1 cellular context compared by ENCODE assay signal in the genomic region with DNA sequence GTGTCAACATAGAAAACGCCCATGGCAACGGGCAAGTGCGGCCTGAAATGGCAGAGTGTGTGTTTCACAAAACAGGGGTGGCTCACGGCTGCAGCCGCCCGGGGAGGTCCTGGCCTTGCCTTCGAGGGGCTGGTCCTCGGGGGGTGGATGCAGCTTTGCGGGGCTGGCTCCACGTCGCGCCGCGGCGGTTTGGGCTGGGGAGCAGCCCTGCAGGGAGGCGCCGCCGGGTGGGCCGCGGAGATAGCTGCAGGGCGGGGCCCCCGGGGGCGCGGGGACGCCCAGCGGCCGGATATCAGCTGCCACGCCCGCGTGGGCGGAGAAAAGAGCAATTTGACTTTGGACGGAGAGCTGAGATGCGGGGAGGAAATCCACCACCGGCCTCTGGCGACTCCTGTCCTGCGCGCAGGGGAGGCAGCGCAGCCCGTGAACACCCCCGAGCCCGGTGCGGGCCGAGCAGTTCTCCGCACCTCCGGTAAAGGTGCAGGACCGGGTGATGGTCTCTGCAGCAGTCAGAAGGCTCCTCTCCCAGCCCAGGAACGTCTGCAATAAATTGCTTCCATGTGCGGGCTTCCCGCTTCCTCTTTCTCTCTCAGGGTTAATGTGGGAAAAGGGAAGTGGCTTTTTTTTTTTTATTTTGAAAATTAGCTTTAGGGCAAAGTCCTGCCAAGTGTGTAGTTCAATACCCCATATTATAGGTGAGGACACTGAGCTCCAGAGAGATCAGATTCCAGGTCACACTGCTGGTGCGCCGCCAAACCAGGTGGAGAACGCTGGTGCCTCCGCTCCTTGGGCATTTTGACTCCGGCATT.
TF ChIP-seq lines count a peak whose summit lies in the region.

No MANE protein-coding gene starts in this region.

TF ChIP-seq in HepG2, 621 proteins besides CTCF, POLR2A, EP300 and RAD21 (continued from another document and continues in another):
- TF ChIP-seq, protein P1, sequence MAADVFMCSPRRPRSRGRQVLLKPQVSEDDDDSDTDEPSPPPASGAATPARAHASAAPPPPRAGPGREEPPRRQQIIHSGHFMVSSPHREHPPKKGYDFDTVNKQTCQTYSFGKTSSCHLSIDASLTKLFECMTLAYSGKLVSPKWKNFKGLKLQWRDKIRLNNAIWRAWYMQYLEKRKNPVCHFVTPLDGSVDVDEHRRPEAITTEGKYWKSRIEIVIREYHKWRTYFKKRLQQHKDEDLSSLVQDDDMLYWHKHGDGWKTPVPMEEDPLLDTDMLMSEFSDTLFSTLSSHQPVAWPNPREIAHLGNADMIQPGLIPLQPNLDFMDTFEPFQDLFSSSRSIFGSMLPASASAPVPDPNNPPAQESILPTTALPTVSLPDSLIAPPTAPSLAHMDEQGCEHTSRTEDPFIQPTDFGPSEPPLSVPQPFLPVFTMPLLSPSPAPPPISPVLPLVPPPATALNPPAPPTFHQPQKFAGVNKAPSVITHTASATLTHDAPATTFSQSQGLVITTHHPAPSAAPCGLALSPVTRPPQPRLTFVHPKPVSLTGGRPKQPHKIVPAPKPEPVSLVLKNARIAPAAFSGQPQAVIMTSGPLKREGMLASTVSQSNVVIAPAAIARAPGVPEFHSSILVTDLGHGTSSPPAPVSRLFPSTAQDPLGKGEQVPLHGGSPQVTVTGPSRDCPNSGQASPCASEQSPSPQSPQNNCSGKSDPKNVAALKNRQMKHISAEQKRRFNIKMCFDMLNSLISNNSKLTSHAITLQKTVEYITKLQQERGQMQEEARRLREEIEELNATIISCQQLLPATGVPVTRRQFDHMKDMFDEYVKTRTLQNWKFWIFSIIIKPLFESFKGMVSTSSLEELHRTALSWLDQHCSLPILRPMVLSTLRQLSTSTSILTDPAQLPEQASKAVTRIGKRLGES (CRISPR knock-in tag; IDR thresholded peaks at IDR 0.05; ENCODE audit: borderline replicate concordance) = peak; percentile 69; the same call in 1 of the 2 replicates
- TF ChIP-seq SNAPC2 (CRISPR knock-in tag; IDR thresholded peaks at IDR 0.05) (peak; percentile 69), ZSCAN12 (CRISPR knock-in tag; IDR thresholded peaks at IDR 0.05) (peak; percentile 57; the same call in 1 of the 2 replicates), ZNF12 (CRISPR knock-in tag; IDR thresholded peaks at IDR 0.05) (no peak), TAF15 (IDR thresholded peaks at IDR 0.05; ENCODE audit: low read depth, low read length, poor library complexity, severe bottlenecking) (no peak), JUND (CRISPR knock-in tag; IDR thresholded peaks at IDR 0.05) (no peak), ZNF496 (CRISPR knock-in tag; IDR thresholded peaks at IDR 0.05; ENCODE audit: insufficient replicate concordance) (no peak), SSRP1 (CRISPR knock-in tag; IDR thresholded peaks at IDR 0.05) (no peak), ELF1 (CRISPR knock-in tag; IDR thresholded peaks at IDR 0.05) (no peak), REL (CRISPR knock-in tag; conservative IDR thresholded peaks at IDR 0.05) (no peak), NR3C1 (CRISPR knock-in tag; IDR thresholded peaks at IDR 0.05) (no peak), ZBTB8A (CRISPR knock-in tag; IDR thresholded peaks at IDR 0.05; ENCODE audit: borderline replicate concordance, low read depth) (no peak), DNMT1 (CRISPR knock-in tag; IDR thresholded peaks at IDR 0.05) (no peak), HDAC2 (CRISPR knock-in tag; IDR thresholded peaks at IDR 0.05) (peak; percentile 75), ZNF383 (CRISPR knock-in tag; IDR thresholded peaks at IDR 0.05; ENCODE audit: borderline replicate concordance) (no peak), ZNF331 (CRISPR knock-in tag; IDR thresholded peaks at IDR 0.05) (no peak; the same call in 1 of the 2 replicates), XRCC5 (optimal IDR thresholded peaks at IDR 0.05; ENCODE audit: low read length) (peak; percentile 40), HOXA3 (CRISPR knock-in tag; IDR thresholded peaks at IDR 0.05) (peak; percentile 83), ZNF678 (CRISPR knock-in tag; IDR thresholded peaks at IDR 0.05) (no peak), ZNF253 (CRISPR knock-in tag; IDR thresholded peaks at IDR 0.05; ENCODE audit: borderline replicate concordance) (no peak), ZBTB1 (CRISPR knock-in tag; IDR thresholded peaks at IDR 0.05; ENCODE audit: borderline replicate concordance) (no peak), SRF (IDR thresholded peaks at IDR 0.05; ENCODE audit: low read depth, low read length) (no peak), ZNF777 (CRISPR knock-in tag; IDR thresholded peaks at IDR 0.05) (peak; percentile 81), IRF2 (CRISPR knock-in tag; IDR thresholded peaks at IDR 0.05) (peak; percentile 54), NPAS2 (CRISPR knock-in tag; IDR thresholded peaks at IDR 0.05; ENCODE audit: borderline replicate concordance) (no peak), YEATS4 (CRISPR knock-in tag; IDR thresholded peaks at IDR 0.05; ENCODE audit: borderline replicate concordance) (peak; percentile 87), HMGA1 (CRISPR knock-in tag; conservative IDR thresholded peaks at IDR 0.05) (no peak), RFXAP (CRISPR knock-in tag; IDR thresholded peaks at IDR 0.05; ENCODE audit: borderline replicate concordance) (peak; percentile 60), MTF1 (CRISPR knock-in tag; IDR thresholded peaks at IDR 0.05) (no peak), GTF3A (CRISPR knock-in tag; conservative IDR thresholded peaks at IDR 0.05) (no peak), ARNTL (CRISPR knock-in tag; IDR thresholded peaks at IDR 0.05) (peak; percentile 20; the same call in 1 of the 2 replicates), PCBP2 (optimal IDR thresholded peaks at IDR 0.05; ENCODE audit: low read depth, low read length, poor library complexity, severe bottlenecking) (no peak), ATF7-NPFF (CRISPR knock-in tag; IDR thresholded peaks at IDR 0.05; ENCODE audit: low read depth) (peak; percentile 85), MAFF (IDR thresholded peaks at IDR 0.05; ENCODE audit: low read depth, low read length) (no peak), KAT8 (CRISPR knock-in tag; IDR thresholded peaks at IDR 0.05) (peak; percentile 61; the same call in 1 of the 2 replicates), AGO1 (IDR thresholded peaks at IDR 0.05; ENCODE audit: low read depth, low read length, poor library complexity, severe bottlenecking) (peak; percentile 43)
- TF ChIP-seq, protein P2, sequence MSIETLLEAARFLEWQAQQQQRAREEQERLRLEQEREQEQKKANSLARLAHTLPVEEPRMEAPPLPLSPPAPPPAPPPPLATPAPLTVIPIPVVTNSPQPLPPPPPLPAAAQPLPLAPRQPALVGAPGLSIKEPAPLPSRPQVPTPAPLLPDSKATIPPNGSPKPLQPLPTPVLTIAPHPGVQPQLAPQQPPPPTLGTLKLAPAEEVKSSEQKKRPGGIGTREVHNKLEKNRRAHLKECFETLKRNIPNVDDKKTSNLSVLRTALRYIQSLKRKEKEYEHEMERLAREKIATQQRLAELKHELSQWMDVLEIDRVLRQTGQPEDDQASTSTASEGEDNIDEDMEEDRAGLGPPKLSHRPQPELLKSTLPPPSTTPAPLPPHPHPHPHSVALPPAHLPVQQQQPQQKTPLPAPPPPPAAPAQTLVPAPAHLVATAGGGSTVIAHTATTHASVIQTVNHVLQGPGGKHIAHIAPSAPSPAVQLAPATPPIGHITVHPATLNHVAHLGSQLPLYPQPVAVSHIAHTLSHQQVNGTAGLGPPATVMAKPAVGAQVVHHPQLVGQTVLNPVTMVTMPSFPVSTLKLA (IDR thresholded peaks at IDR 0.05) = no peak
- TF ChIP-seq, protein P3, sequence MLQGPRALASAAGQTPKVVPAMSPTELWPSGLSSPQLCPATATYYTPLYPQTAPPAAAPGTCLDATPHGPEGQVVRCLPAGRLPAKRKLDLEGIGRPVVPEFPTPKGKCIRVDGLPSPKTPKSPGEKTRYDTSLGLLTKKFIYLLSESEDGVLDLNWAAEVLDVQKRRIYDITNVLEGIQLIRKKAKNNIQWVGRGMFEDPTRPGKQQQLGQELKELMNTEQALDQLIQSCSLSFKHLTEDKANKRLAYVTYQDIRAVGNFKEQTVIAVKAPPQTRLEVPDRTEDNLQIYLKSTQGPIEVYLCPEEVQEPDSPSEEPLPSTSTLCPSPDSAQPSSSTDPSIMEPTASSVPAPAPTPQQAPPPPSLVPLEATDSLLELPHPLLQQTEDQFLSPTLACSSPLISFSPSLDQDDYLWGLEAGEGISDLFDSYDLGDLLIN (CRISPR knock-in tag; IDR thresholded peaks at IDR 0.05; ENCODE audit: borderline replicate concordance) = no peak
- TF ChIP-seq, protein P4, sequence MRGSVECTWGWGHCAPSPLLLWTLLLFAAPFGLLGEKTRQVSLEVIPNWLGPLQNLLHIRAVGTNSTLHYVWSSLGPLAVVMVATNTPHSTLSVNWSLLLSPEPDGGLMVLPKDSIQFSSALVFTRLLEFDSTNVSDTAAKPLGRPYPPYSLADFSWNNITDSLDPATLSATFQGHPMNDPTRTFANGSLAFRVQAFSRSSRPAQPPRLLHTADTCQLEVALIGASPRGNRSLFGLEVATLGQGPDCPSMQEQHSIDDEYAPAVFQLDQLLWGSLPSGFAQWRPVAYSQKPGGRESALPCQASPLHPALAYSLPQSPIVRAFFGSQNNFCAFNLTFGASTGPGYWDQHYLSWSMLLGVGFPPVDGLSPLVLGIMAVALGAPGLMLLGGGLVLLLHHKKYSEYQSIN (CRISPR knock-in tag; IDR thresholded peaks at IDR 0.05; ENCODE audit: borderline replicate concordance) = no peak
- TF ChIP-seq, protein P5, sequence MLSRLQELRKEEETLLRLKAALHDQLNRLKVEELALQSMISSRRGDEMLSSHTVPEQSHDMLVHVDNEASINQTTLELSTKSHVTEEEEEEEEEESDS (CRISPR knock-in tag; IDR thresholded peaks at IDR 0.05; ENCODE audit: borderline replicate concordance) = no peak; the same call in 1 of the 2 replicates
- TF ChIP-seq, protein P6, sequence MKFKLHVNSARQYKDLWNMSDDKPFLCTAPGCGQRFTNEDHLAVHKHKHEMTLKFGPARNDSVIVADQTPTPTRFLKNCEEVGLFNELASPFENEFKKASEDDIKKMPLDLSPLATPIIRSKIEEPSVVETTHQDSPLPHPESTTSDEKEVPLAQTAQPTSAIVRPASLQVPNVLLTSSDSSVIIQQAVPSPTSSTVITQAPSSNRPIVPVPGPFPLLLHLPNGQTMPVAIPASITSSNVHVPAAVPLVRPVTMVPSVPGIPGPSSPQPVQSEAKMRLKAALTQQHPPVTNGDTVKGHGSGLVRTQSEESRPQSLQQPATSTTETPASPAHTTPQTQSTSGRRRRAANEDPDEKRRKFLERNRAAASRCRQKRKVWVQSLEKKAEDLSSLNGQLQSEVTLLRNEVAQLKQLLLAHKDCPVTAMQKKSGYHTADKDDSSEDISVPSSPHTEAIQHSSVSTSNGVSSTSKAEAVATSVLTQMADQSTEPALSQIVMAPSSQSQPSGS (CRISPR knock-in tag; IDR thresholded peaks at IDR 0.05) = peak; percentile 35; the same call in 1 of the 2 replicates
- TF ChIP-seq, protein P7, sequence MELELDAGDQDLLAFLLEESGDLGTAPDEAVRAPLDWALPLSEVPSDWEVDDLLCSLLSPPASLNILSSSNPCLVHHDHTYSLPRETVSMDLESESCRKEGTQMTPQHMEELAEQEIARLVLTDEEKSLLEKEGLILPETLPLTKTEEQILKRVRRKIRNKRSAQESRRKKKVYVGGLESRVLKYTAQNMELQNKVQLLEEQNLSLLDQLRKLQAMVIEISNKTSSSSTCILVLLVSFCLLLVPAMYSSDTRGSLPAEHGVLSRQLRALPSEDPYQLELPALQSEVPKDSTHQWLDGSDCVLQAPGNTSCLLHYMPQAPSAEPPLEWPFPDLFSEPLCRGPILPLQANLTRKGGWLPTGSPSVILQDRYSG (CRISPR knock-in tag; IDR thresholded peaks at IDR 0.05) = 0 out of 2 replicates have a peak, but pooled peaks have one; percentile 59
- TF ChIP-seq, protein P8, sequence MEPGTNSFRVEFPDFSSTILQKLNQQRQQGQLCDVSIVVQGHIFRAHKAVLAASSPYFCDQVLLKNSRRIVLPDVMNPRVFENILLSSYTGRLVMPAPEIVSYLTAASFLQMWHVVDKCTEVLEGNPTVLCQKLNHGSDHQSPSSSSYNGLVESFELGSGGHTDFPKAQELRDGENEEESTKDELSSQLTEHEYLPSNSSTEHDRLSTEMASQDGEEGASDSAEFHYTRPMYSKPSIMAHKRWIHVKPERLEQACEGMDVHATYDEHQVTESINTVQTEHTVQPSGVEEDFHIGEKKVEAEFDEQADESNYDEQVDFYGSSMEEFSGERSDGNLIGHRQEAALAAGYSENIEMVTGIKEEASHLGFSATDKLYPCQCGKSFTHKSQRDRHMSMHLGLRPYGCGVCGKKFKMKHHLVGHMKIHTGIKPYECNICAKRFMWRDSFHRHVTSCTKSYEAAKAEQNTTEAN (CRISPR knock-in tag; conservative IDR thresholded peaks at IDR 0.05) = peak; percentile 53; the same call in 1 of the 2 replicates
- TF ChIP-seq, protein P9, sequence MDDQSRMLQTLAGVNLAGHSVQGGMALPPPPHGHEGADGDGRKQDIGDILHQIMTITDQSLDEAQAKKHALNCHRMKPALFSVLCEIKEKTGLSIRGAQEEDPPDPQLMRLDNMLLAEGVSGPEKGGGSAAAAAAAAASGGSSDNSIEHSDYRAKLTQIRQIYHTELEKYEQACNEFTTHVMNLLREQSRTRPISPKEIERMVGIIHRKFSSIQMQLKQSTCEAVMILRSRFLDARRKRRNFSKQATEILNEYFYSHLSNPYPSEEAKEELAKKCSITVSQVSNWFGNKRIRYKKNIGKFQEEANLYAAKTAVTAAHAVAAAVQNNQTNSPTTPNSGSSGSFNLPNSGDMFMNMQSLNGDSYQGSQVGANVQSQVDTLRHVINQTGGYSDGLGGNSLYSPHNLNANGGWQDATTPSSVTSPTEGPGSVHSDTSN (CRISPR knock-in tag; IDR thresholded peaks at IDR 0.05; ENCODE audit: borderline replicate concordance) = no peak
- TF ChIP-seq, protein P10, sequence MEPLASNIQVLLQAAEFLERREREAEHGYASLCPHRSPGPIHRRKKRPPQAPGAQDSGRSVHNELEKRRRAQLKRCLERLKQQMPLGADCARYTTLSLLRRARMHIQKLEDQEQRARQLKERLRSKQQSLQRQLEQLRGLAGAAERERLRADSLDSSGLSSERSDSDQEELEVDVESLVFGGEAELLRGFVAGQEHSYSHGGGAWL (CRISPR knock-in tag; IDR thresholded peaks at IDR 0.05) = peak; percentile 52; the same call in 1 of the 2 replicates
- TF ChIP-seq, protein P11, sequence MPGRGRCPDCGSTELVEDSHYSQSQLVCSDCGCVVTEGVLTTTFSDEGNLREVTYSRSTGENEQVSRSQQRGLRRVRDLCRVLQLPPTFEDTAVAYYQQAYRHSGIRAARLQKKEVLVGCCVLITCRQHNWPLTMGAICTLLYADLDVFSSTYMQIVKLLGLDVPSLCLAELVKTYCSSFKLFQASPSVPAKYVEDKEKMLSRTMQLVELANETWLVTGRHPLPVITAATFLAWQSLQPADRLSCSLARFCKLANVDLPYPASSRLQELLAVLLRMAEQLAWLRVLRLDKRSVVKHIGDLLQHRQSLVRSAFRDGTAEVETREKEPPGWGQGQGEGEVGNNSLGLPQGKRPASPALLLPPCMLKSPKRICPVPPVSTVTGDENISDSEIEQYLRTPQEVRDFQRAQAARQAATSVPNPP (CRISPR knock-in tag; IDR thresholded peaks at IDR 0.05) = no peak
- TF ChIP-seq, protein P12, sequence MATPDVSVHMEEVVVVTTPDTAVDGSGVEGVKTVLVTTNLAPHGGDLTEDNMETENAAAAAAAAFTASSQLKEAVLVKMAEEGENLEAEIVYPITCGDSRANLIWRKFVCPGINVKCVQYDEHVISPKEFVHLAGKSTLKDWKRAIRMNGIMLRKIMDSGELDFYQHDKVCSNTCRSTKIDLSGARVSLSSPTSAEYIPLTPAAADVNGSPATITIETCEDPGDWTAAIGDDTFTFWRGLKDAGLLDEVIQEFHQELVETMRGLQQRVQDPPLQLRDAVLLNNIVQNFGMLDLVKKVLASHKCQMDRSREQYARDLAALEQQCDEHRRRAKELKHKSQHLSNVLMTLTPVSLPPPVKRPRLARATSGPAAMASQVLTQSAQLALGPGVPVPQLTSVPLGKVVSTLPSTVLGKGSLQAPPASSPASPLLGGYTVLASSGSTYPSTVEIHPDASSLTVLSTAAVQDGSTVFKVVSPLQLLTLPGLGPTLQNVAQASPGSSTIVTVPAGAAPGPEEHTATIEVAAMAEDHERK (CRISPR knock-in tag; IDR thresholded peaks at IDR 0.05; ENCODE audit: low read depth) = no peak
